In the genomic region with DNA sequence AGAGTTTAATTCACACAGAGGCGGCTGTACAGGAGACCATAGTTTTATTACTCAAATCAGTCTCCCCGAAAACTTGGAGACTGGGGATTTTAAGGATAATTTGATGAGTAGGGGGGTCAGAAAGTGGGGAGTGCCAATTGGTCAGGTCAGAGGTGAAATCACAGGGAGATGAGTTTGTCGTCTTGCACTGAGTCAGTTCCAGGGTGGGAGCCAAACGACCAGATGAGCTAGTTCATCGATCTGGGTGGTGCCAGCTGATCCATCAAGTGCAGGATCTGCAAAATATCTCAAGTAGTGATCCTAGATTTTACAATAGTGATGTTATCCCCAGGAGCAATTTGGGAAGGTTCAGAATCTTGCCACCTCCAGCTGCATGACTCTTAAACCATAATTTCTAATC, we compare ENCODE assay signal across 8 cellular contexts.
"Had no signal": no experiment of that assay in that cellular context is flagged by ENCODE, and none has a peak within 500 bp of the region (broad histone marks: within the 10 kb centered on the region; RNA-seq: fewer than 3 reads in every experiment).

No MANE protein-coding gene starts in this region.

- H3K4me3 ChIP-seq: HAP-1 had no signal

- H3K27ac ChIP-seq: HL-60 had no signal

- H3K9me3 ChIP-seq: HAP-1 had no signal

- H3K36me3 ChIP-seq: HAP-1 had no signal

- DNase-seq: GOT3, H7, HFFc6, KBM-7 had no signal

- ATAC-seq: HCT116, HepG2 had no signal
